ENCODE assay signal across 13 cellular contexts in the genomic region with DNA sequence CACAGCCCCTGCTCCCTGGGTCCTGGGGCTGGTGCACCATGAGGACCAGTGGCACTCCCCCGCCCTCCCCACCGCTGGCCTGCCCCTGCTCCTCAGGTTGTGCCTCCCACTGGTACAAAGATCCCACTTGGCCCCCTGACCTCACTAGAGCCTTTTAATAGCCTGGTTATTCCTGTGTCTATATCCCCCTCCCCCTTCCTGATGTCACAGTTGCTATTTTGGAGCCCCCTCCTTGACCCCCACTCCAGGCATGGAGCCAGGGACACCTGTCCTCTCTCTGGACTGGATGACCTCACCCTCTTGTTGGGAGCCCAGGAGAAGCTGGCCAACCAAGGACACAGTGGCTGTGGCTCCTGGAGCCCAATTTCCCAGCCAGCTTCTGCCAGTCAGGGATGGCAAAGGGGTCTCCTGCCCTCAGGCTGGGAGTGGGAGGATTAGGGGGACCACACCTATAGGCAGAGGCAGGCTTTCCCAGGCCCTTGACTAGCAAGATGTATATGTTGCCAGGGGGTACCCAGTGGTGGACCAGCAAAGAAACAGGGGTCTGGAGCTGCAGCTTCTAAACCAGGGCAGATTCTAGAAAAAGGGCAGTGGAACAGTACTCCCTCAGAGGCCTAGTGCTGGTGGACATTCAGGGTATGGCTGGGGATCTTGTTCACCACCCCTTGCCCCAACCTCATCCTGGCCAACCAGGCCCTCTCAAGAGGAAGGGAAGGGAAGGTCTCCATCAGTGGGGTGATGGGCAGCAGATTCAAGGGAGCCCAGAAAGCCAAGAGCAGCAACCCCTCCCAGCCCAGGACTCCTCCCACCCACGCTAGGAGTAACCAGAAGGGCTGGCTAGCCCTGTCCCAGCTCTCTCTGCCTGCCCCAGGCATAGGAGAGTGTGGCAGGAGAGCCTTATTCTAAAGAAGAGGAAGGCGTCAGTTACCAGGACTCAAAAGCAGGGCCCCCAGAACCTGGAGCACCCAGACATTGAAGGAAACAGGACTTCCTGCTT. TPM values are rescaled to one million over a fixed set of nuclear protein-coding genes. Genes with fewer than 3 reads are reported as not detected.
DNase-seq lines count a peak whose midpoint lies in the region; ATAC-seq and TF ChIP-seq lines count a peak whose summit lies in the region.
"Had no signal": no experiment of that assay in that cellular context is flagged by ENCODE, and none has a peak within 500 bp of the region (broad histone marks: within the 10 kb centered on the region; RNA-seq: fewer than 3 reads in every experiment).

No MANE protein-coding gene starts in this region.

- peaks cover 97% of the 10 kb centered on the region for H3K4me1 ChIP-seq in BLaER1
- peaks cover 27% of the 10 kb centered on the region for H3K4me1 ChIP-seq in prostate gland (replicated peaks)

- H3K36me3 ChIP-seq in BLaER1 (peaks cover 52% of the 10 kb centered on the region), prostate gland (no peaks in the 10 kb centered on the region)

- H3K27me3 ChIP-seq in BLaER1 (no peaks in the 10 kb centered on the region), prostate gland (replicated peaks; ENCODE audit: insufficient read depth) (no peaks in the 10 kb centered on the region)

- H3K4me3 ChIP-seq in BLaER1 (peak overlapping the region; percentile 73; the same call in 1 of the 2 replicates), prostate gland (no peak overlapping the region)

- peaks cover 90% of the 10 kb centered on the region for H4K20me1 ChIP-seq in BLaER1

- H3K4me2 ChIP-seq in BLaER1, result peak overlapping the region; percentile 99

- CTCF ChIA-PET in RWPE1 (lab: Yijun Ruan, JAX), result interaction anchor here (1.0 to 1.1 kb wide), 3 partner anchors 25 to 29 kb away, joined by 3 to 4 read pairs (median 4); no protein-coding TSS in a partner anchor

- WGBS in prostate gland, result 75% methylated on average over 4 of the region's 4 CpGs

- no peaks in the 10 kb centered on the region for H3K9me3 ChIP-seq in BLaER1
- H3K9me3 ChIP-seq in prostate gland, result no peaks in the 10 kb centered on the region

- H3K9ac ChIP-seq in BLaER1, result peak overlapping the region; percentile 85

- intact Hi-C loops in Right ventricle myocardium superior (cut with DNase I), result no loop called here
- intact Hi-C loops in prostate gland (cut with DNase I), result loop anchor here (10.0 kb wide), 1 partner anchor 168 kb away; the partner anchor contains the start of gene PPY

- POLR2A ChIA-PET in RWPE1 (lab: Yijun Ruan, JAX; ENCODE audit: low non-redundant PET), result no interaction called here

- ATAC-seq in Right ventricle myocardium superior (ENCODE audit: poor library complexity) (peak; percentile 60), HG03342 (IDR thresholded peaks at IDR 0.05; ENCODE audit: unreplicated experiment) (no peak)

- no peak for TF ChIP-seq CTCF in RWPE1 (conservative IDR thresholded peaks at IDR 0.05; ENCODE audit: low read depth)
- TF ChIP-seq CTCF in prostate gland (IDR thresholded peaks at IDR 0.05), result no peak

- TF ChIP-seq POLR2A in prostate gland (IDR thresholded peaks at IDR 0.05), result no peak

- H3K27ac ChIP-seq in BLaER1 (peak overlapping the region; percentile 88), RWPE1 (peak overlapping the region; percentile 82), prostate gland (peak overlapping the region; percentile 14 to 80)

- DNase-seq in RWPE1 (ENCODE audit: low spot score), result no peak
- peak; percentile 85 for DNase-seq in Right ventricle myocardium superior
- no peak for DNase-seq in prostate gland (ENCODE audit: low spot score)
- no peak for DNase-seq in activated CD4-positive, alpha-beta T cell treated with anti-CD3 and anti-CD28 coated beads for 1 hour
- DNase-seq in mucosa of gallbladder (ENCODE audit: low spot score), result no peak
- no peak for DNase-seq in midbrain (lab: John Stamatoyannopoulos, UW)
- DNase-seq: anterior cingulate cortex; HCEC 1CT; NCI-H1048; NK-92 treated with Interleukin-12 subunit alpha and Interleukin-12 subunit beta, amount 100 ng/mL, for 24 hours had no signal

RNA-seq across cellular contexts. Expression of gene HDAC5, which starts 10.9 kb away (rescaled TPM):
- total RNA-seq in Right ventricle myocardium superior (67.7 TPM), prostate gland (100 to 1,000 TPM in 1 of 2 donors, 10 to 100 TPM in 1; 71.2 to 145 TPM), mucosa of gallbladder (87.4 TPM)

RNA-seq across cellular contexts. Expression of gene HROB, which starts 29.1 kb away (rescaled TPM):
- 0.59 TPM for total RNA-seq in Right ventricle myocardium superior
- 1 to 10 TPM; 1.4 to 8.1 TPM for total RNA-seq in prostate gland
- 1.0 TPM for total RNA-seq in mucosa of gallbladder

RNA-seq across cellular contexts. Expression of gene G6PC3, which starts 42.0 kb away (rescaled TPM):
- total RNA-seq in Right ventricle myocardium superior (26.0 TPM), prostate gland (10 to 100 TPM; 68.9 to 84.8 TPM), mucosa of gallbladder (62.3 TPM)

RNA-seq across cellular contexts. Expression of gene LSM12, which starts 46.1 kb away (rescaled TPM):
- total RNA-seq in Right ventricle myocardium superior (46.1 TPM), prostate gland (10 to 100 TPM; 30.0 to 45.2 TPM), mucosa of gallbladder (47.3 TPM)

RNA-seq across cellular contexts. Expression of gene ASB16, which starts 57.9 kb away (rescaled TPM):
- total RNA-seq in Right ventricle myocardium superior, result 14.8 TPM
- 1 to 10 TPM; 3.2 to 4.4 TPM for total RNA-seq in prostate gland
- 0.58 TPM for total RNA-seq in mucosa of gallbladder
- total RNA-seq: T-helper 1 cell treated with Interleukin-12 subunit alpha and Interleukin-12 subunit beta and Interleukin-4 antibody, amounts not matched to agents 30 ng/mL and 1 ng/mL, for 36 hours had no signal
